Comparison of ENCODE assay signal across 19 cellular contexts in the genomic region with DNA sequence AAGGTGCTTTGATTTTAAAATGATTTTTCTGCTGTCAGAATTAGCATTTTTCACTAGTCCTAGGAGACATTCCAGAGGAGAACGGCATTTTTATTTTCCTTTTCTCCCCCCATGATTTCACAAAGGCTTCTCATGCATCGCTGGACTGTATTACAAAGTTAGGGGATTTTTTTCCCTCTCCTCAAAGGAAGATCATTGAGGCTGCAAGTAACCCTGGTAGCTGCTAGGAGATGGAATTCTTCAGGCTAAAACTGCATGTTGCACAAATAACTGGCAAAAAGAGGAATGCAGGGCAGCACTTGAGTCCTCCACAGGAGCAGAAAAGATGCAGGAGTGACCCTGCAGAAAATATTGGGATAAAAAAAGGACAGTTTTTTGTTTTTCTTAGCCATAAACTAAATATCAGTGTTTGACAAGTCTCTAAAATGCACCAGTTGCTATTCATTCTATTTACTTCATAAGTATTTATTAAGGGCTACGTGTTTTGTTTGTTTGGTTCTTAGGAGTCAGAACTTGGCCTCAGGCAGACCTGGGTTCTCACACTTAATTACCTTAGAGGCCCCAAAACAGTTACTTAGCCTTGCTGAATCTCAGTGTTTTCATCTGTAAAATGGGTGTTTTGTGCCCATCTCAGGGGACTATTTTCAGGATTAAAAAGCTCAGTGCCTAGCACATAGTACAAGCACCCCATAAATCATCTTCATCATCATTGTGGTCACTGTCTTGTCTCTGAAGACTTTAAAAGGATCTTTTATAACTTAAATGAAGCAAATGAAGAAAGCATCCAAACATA.
DNase-seq lines count a peak whose midpoint lies in the region; ATAC-seq, FAIRE-seq and TF ChIP-seq lines count a peak whose summit lies in the region.
"Had no signal": no experiment of that assay in that cellular context is flagged by ENCODE, and none has a peak within 500 bp of the region (broad histone marks: within the 10 kb centered on the region; RNA-seq: fewer than 3 reads in every experiment).

No MANE protein-coding gene starts in this region.

- no peak overlapping the region for H4K91ac ChIP-seq in neuronal stem cell (ENCODE audit: low read depth, low read length, poor library complexity)

- H3F3A ChIP-seq in PC-3 (ENCODE audit: low read length, unreplicated experiment), result no peaks in the 10 kb centered on the region

- no peak overlapping the region for H2AK5ac ChIP-seq in neuronal stem cell (ENCODE audit: low read depth, low read length)

- no peak for TF ChIP-seq EP300 in K562 (IDR thresholded peaks at IDR 0.05; ENCODE audit: low read length)

- H2BK120ac ChIP-seq in neuronal stem cell (ENCODE audit: low read depth, low read length), result no peak overlapping the region

- no peak overlapping the region for H3K23ac ChIP-seq in neuronal stem cell (ENCODE audit: low read depth, low read length, poor library complexity)

- no peaks in the 10 kb centered on the region for H3K79me1 ChIP-seq in neuronal stem cell (ENCODE audit: low read depth, low read length)

- H3K79me2 ChIP-seq in K562 (ENCODE audit: control insufficient read depth, insufficient read depth, low read length) (no peaks in the 10 kb centered on the region), PC-3 (ENCODE audit: low read length) (no peaks in the 10 kb centered on the region)

- no peak overlapping the region for H2AFZ ChIP-seq in K562 (ENCODE audit: low read depth, low read length)
- peak overlapping the region; percentile 75 for H2AFZ ChIP-seq in neuronal stem cell (ENCODE audit: low read length)
- no peak overlapping the region for H2AFZ ChIP-seq in PC-3 (ENCODE audit: low read length)

- H3K36me3 ChIP-seq in K562 (ENCODE audit: control insufficient read depth, insufficient read depth, low read length) (no peaks in the 10 kb centered on the region), iPS-20b (ENCODE audit: insufficient read depth, low read depth, low read length) (no peaks in the 10 kb centered on the region), neuronal stem cell (replicated peaks in 1 of 2; ENCODE audit: control insufficient read depth in 2 of 2, insufficient read depth in 2 of 2, low read length in 2 of 2) (no peaks in the 10 kb centered on the region), PC-3 (ENCODE audit: low read depth, low read length) (no peaks in the 10 kb centered on the region)
- H3K36me3 ChIP-seq: esophagus muscularis mucosa, Peyer's patch, upper lobe of left lung had no signal

- no peak overlapping the region for H2BK5ac ChIP-seq in neuronal stem cell (ENCODE audit: low read length)

- H3K27me3 ChIP-seq in K562 (ENCODE audit: control insufficient read depth in 2 of 2, insufficient read depth in 2 of 2, low read length in 2 of 2) (peaks cover 0 to 7% of the 10 kb centered on the region in 2 experiments; a peak in 2 of 5 replicates), iPS-20b (ENCODE audit: insufficient read depth, low read length) (no peaks in the 10 kb centered on the region), neuronal stem cell (ENCODE audit: control insufficient read depth in 3 of 3, insufficient read depth in 3 of 3, low read depth in 1 of 3, low read length in 3 of 3) (no peaks in the 10 kb centered on the region), PC-3 (ENCODE audit: low read length) (no peaks in the 10 kb centered on the region)
- H3K27me3 ChIP-seq: esophagus muscularis mucosa, Peyer's patch, upper lobe of left lung had no signal

- no peak overlapping the region for H3K18ac ChIP-seq in neuronal stem cell (ENCODE audit: low read length)

- DNase-seq in G401 (ENCODE audit: low spot score) (peak; percentile 40), K562 (ENCODE audit: extremely low read depth in 1 of 4, low spot score in 3 of 4) (no peak), neuronal stem cell (ENCODE audit: low spot score) (peak; percentile 32), NCI-H748 treated with DMSO at 0.1 percent for 48 hours (lab: John Stamatoyannopoulos, UW) (no peak), PC-3 (no peak), NCI-H187 (lab: John Stamatoyannopoulos, UW) (no peak)
- DNase-seq: CD4-positive, alpha-beta T cell; immature natural killer cell; naive thymus-derived CD8-positive, alpha-beta T cell; NCI-H1417 treated with DMSO at 0.1 percent for 48 hours; Peyer's patch; stimulated activated CD4-positive, alpha-beta T cell treated with anti-CD3 and anti-CD28 coated beads, Interleukin-15, amount 100 ng/mL, for 24 hours; T-helper 9 cell; upper lobe of left lung had no signal

- no peak overlapping the region for H3K4me3 ChIP-seq in K562
- H3K4me3 ChIP-seq in iPS-20b (ENCODE audit: low read length), result peak overlapping the region; percentile 76
- peak overlapping the region in 1 of 2 donors; percentile 55 for H3K4me3 ChIP-seq in neuronal stem cell (ENCODE audit: low read length in 2 of 2)
- no peak overlapping the region for H3K4me3 ChIP-seq in PC-3 (ENCODE audit: low read length)

- TF ChIP-seq CTCF in K562 (IDR thresholded peaks at IDR 0.05 in 2 of 3, conservative IDR thresholded peaks at IDR 0.05 in 1 of 3; ENCODE audit: insufficient read depth in 2 of 3, low read depth in 1 of 3, low read length in 3 of 3) (no peak), PC-3 (conservative IDR thresholded peaks at IDR 0.05; ENCODE audit: low read depth, low read length) (no peak)

- H3K9ac ChIP-seq in K562 (ENCODE audit: insufficient read depth in 1 of 2, low read depth in 2 of 2, low read length in 2 of 2), result no peak overlapping the region
- H3K9ac ChIP-seq in iPS-20b (ENCODE audit: low read depth, low read length), result peak overlapping the region; percentile 88; the same call in 1 of the 2 replicates
- no peak overlapping the region for H3K9ac ChIP-seq in neuronal stem cell (ENCODE audit: low read depth, low read length, poor library complexity)
- H3K9ac ChIP-seq in PC-3 (ENCODE audit: low read length), result no peak overlapping the region

- H3K9me1 ChIP-seq in K562 (ENCODE audit: control insufficient read depth, insufficient read depth, low read length), result no peaks in the 10 kb centered on the region

- 4% methylated on average over 3 of the region's 3 CpGs for WGBS in K562 (ENCODE audit: insufficient coverage, low coverage, missing lambda C conversion rate)
- no CpG with 5 or more reads among the region's 3 CpGs for WGBS in neuronal stem cell (ENCODE audit: extremely low coverage in 2 of 2, insufficient read length in 2 of 2, insufficient replicate concordance in 1 of 2), 2 donors

- intact Hi-C loops in K562 (cut with micrococcal nuclease) (no loop called here), PC-3 (cut with micrococcal nuclease) (no loop called here)

- CTCF ChIA-PET in K562 (lab: Yijun Ruan, JAX; ENCODE audit: low intra/inter-chr PET ratio) (no interaction called here), PC-3 (lab: Charles Lee) (no interaction called here)

- in situ Hi-C loops in G401 (cut with HindIII; ENCODE audit: low sequenced_read_pairs) (no loop called here), K562 (cut with MboI) (no loop called here)

- H2BK15ac ChIP-seq in neuronal stem cell (ENCODE audit: low read length), result no peak overlapping the region

- POLR2A ChIA-PET in K562 (lab: Yijun Ruan, JAX), result no interaction called here
- POLR2A ChIA-PET in PC-3 (lab: Charles Lee; ENCODE audit: unreplicated experiment), result no interaction called here

- no peak overlapping the region for H3K14ac ChIP-seq in neuronal stem cell (ENCODE audit: low read length)

- BruUV-seq in K562 (replicated peaks; lab: Mats Ljungman, UMichigan) (no TSS peak), PC-3 (replicated peaks; lab: Mats Ljungman, UMichigan) (no TSS peak)

- H3K4ac ChIP-seq in neuronal stem cell (ENCODE audit: low read length), result no peak overlapping the region

- H4K20me1 ChIP-seq in K562 (replicated peaks; ENCODE audit: control insufficient read depth, insufficient read depth, low read length) (no peaks in the 10 kb centered on the region), PC-3 (ENCODE audit: low read length) (no peaks in the 10 kb centered on the region)

- H3K4me1 ChIP-seq in K562 (replicated peaks in 1 of 2; ENCODE audit: control insufficient read depth in 2 of 2, insufficient read depth in 2 of 2, low read length in 2 of 2) (no peaks in the 10 kb centered on the region; a peak in 1 of 5 replicates), iPS-20b (ENCODE audit: insufficient read depth, low read length) (peaks cover 28% of the 10 kb centered on the region), neuronal stem cell (ENCODE audit: control insufficient read depth in 2 of 2, insufficient read depth in 1 of 2, low read depth in 1 of 2, low read length in 2 of 2) (peaks cover 3 to 19% of the 10 kb centered on the region in 2 donors), PC-3 (ENCODE audit: insufficient read depth, low read length) (no peaks in the 10 kb centered on the region; the same call in 1 of the 2 replicates)
- H3K4me1 ChIP-seq: Peyer's patch had no signal

- H3K9me3 ChIP-seq in K562 (replicated peaks; ENCODE audit: control insufficient read depth, insufficient read depth, low read depth, low read length) (no peaks in the 10 kb centered on the region), iPS-20b (ENCODE audit: insufficient read depth, low read depth, low read length) (no peaks in the 10 kb centered on the region), neuronal stem cell (replicated peaks in 1 of 2; ENCODE audit: control insufficient read depth in 2 of 2, insufficient read depth in 1 of 2, low read depth in 1 of 2, low read length in 2 of 2) (peaks cover 0 to 4% of the 10 kb centered on the region in 2 donors), PC-3 (ENCODE audit: low read length) (no peaks in the 10 kb centered on the region)
- H3K9me3 ChIP-seq: esophagus muscularis mucosa, Peyer's patch, upper lobe of left lung had no signal

- H3K27ac ChIP-seq in K562 (ENCODE audit: extremely low read depth, low read depth, low read length) (no peak overlapping the region), iPS-20b (ENCODE audit: low read length) (no peak overlapping the region), neuronal stem cell (replicated peaks; ENCODE audit: low read length) (peak overlapping the region; percentile 17), PC-3 (ENCODE audit: low read length) (no peak overlapping the region)
- H3K27ac ChIP-seq: Peyer's patch, upper lobe of left lung had no signal

- H2BK12ac ChIP-seq in neuronal stem cell (ENCODE audit: low read length), result no peak overlapping the region

- no peak for TF ChIP-seq POLR2A in K562 (conservative IDR thresholded peaks at IDR 0.05)

- no peak for TF ChIP-seq RAD21 in K562 (CRISPR knock-in tag; conservative IDR thresholded peaks at IDR 0.05 in 1 of 2, IDR thresholded peaks at IDR 0.05 in 1 of 2)

- no peak overlapping the region for H4K8ac ChIP-seq in neuronal stem cell (ENCODE audit: low read depth, low read length)

- FAIRE-seq in K562 (lab: Jason Lieb, UNC), result no peak
- FAIRE-seq: bronchial epithelial cell had no signal

- H3K4me2 ChIP-seq in K562 (ENCODE audit: insufficient read depth, low read length), result no peak overlapping the region
- H3K4me2 ChIP-seq in neuronal stem cell (ENCODE audit: insufficient read depth, low read length, poor library complexity, severe bottlenecking), result no peak overlapping the region
- no peak overlapping the region for H3K4me2 ChIP-seq in PC-3 (ENCODE audit: low read length)

- H3K9me2 ChIP-seq in PC-3 (replicated peaks; ENCODE audit: low read length), result no peaks in the 10 kb centered on the region

- no peak for ATAC-seq in K562
- no peak for ATAC-seq in PC-3
- no peak for ATAC-seq in HG02571 (IDR thresholded peaks at IDR 0.05; ENCODE audit: unreplicated experiment)
- ATAC-seq: naive thymus-derived CD8-positive, alpha-beta T cell; stimulated activated effector memory CD8-positive, alpha-beta T cell treated with anti-CD3 and anti-CD28 coated beads, Interleukin-12 subunit alpha, Interleukin-12 subunit beta, amount 100 ng/mL, for 72 hours had no signal

Comparison
In these comparisons a context has a peak if more than half of its experiments do, and no peak if none do; other contexts are left out.
1. DNase-seq: peak in G401 (single experiment) and neuronal stem cell (single experiment); none in K562 (0 of 4), NCI-H748 treated with DMSO at 0.1 percent for 48 hours (single experiment), PC-3 (single experiment) and NCI-H187 (0 of 2).